In the genomic region with DNA sequence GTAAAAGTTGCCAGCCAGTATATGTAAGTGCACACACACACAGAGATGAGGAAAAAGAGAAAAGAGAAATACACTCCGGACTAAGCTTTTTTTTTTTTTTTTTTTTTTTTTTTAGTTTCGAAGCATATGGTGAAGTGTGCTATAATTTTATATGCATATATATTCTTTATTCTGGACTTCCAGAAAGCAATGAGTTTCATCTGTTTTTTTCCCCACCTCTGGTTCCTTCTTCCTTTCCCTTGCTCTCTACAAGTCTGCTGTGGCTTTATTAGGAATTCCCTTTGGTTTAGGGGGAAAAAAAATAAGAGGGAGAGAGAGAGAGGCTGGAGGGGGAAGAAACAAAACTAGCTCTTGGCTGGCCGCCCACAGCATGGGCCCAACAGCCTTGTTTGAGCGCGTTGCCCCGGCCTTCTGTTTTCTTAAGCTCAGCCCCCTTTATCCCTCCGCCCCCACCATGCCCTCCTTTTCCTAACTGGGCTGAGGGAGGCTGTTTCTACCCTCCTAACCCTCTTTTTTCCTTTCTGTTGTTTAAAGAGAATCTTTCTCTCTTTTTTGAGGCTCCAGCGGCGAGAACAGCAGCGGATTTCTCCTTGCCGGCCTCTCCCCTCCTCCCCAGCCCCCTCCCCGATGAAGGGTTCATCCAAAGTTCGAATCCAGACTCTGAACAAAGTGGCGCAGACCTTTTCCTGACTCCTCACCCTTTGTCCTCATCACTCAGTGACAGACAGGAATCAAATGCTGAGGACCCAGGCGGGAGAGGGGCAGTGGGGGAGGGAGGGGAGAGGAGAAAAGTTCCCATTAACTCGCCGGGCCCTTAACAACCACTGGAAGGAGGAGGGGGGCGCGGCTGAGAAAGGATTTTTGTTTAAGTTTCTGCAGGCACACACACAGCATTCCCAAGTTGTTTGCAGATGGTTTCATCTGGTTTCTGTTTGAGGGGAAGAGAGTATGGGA, we compare ENCODE assay signal across 9 cellular contexts. TPM values are rescaled to one million over a fixed set of nuclear protein-coding genes. Genes with fewer than 3 reads are reported as not detected.
A peak's percentile ranks its signal among the peaks of the same experiment; 100 is the strongest.
DNase-seq lines count a peak whose midpoint lies in the region; ATAC-seq and TF ChIP-seq lines count a peak whose summit lies in the region.
"Had no signal": no experiment of that assay in that cellular context is flagged by ENCODE, and none has a peak within 500 bp of the region (broad histone marks: within the 10 kb centered on the region; RNA-seq: fewer than 3 reads in every experiment).

No MANE protein-coding gene starts in this region.

- peak overlapping the region; percentile 39 for H3K4me3 ChIP-seq in retinal pigment epithelial cell (ENCODE audit: low read length)
- H3K4me3 ChIP-seq: lung had no signal

- intact Hi-C loops in left ventricle myocardium superior (cut with micrococcal nuclease) = no loop called here

- DNase-seq in EL (peak; percentile 72), left ventricle myocardium superior (peak; percentile 85), retinal pigment epithelial cell (ENCODE audit: low read depth) (no peak), NCI-H526 treated with DMSO at 0.1 percent for 48 hours (lab: John Stamatoyannopoulos, UW) (no peak)
- DNase-seq in activated T-cell treated with anti-CD3 and anti-CD28 coated beads, Interleukin-2, amount 50 U/mL, for 1 hour = no peak

- peak; percentile 80 for ATAC-seq in left ventricle myocardium superior
- no peak for ATAC-seq in HG02642 (IDR thresholded peaks at IDR 0.05; ENCODE audit: poor library complexity, unreplicated experiment)
- no peak for ATAC-seq in GM18873 (IDR thresholded peaks at IDR 0.05; ENCODE audit: low FRiP score, unreplicated experiment)

- H3K27ac ChIP-seq in VCaP = peak overlapping the region; percentile 83

- TF ChIP-seq CTCF in VCaP (conservative IDR thresholded peaks at IDR 0.05) = no peak
- no peak for TF ChIP-seq CTCF in retinal pigment epithelial cell (conservative IDR thresholded peaks at IDR 0.05; ENCODE audit: low read depth, low read length)

RNA-seq across cellular contexts. Expression of gene PBX1, which starts 29.7 kb away (rescaled TPM):
- total RNA-seq in left ventricle myocardium superior = 69.6 TPM

Comparison
In these comparisons a context has a peak if more than half of its experiments do, and no peak if none do; other contexts are left out.
1. DNase-seq: peak in EL (single experiment) and left ventricle myocardium superior (single experiment); none in retinal pigment epithelial cell (single experiment), activated T-cell treated with anti-CD3 and anti-CD28 coated beads, Interleukin-2, amount 50 U/mL, for 1 hour (single experiment) and NCI-H526 treated with DMSO at 0.1 percent for 48 hours (single experiment).